1 cellular context compared by ENCODE assay signal in the genomic region with DNA sequence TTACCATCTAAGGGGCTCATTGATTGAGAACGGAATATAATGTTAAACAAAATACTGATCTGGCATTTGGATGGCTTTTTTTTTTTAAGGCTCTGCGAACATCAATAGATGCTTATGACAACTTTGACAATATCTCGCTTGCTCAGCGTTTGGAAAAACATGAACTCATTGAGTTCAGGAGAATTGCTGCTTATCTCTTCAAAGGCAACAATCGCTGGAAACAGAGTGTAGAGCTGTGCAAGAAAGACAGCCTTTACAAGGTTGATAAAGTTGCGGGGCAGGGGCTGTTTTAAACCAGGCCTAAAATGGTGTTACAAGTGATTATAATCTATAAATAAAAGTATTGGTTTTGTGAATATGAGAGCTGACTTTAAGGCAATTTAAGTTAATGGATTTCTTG.
A peak's percentile ranks its signal among the peaks of the same experiment; 100 is the strongest.
TF ChIP-seq lines count a peak whose summit lies in the region.

No MANE protein-coding gene starts in this region.

TF ChIP-seq in HepG2, 621 proteins besides CTCF, POLR2A, EP300 and RAD21:
- TF ChIP-seq LCORL (IDR thresholded peaks at IDR 0.05) (no peak), LCORL (CRISPR knock-in tag; IDR thresholded peaks at IDR 0.05) (no peak), RBM22 (optimal IDR thresholded peaks at IDR 0.05; ENCODE audit: low read length) (peak; percentile 65), MAFF (IDR thresholded peaks at IDR 0.05; ENCODE audit: low read depth, low read length) (0 out of 2 replicates have a peak, but pooled peaks have one; percentile 36), MAFK (conservative IDR thresholded peaks at IDR 0.05 in 1 of 2, IDR thresholded peaks at IDR 0.05 in 1 of 2; ENCODE audit: low read length in 2 of 2) (peak in 1 of 2 experiments; percentile 39; a peak in 1 of 4 replicates), ZNF761 (CRISPR knock-in tag; conservative IDR thresholded peaks at IDR 0.05) (no peak), ZNF234 (CRISPR knock-in tag; conservative IDR thresholded peaks at IDR 0.05) (no peak), FOXP1 (IDR thresholded peaks at IDR 0.05) (no peak), FOXP1 (CRISPR knock-in tag; IDR thresholded peaks at IDR 0.05) (no peak), ZNF33B (CRISPR knock-in tag; IDR thresholded peaks at IDR 0.05) (no peak)
- TF ChIP-seq, protein P1, sequence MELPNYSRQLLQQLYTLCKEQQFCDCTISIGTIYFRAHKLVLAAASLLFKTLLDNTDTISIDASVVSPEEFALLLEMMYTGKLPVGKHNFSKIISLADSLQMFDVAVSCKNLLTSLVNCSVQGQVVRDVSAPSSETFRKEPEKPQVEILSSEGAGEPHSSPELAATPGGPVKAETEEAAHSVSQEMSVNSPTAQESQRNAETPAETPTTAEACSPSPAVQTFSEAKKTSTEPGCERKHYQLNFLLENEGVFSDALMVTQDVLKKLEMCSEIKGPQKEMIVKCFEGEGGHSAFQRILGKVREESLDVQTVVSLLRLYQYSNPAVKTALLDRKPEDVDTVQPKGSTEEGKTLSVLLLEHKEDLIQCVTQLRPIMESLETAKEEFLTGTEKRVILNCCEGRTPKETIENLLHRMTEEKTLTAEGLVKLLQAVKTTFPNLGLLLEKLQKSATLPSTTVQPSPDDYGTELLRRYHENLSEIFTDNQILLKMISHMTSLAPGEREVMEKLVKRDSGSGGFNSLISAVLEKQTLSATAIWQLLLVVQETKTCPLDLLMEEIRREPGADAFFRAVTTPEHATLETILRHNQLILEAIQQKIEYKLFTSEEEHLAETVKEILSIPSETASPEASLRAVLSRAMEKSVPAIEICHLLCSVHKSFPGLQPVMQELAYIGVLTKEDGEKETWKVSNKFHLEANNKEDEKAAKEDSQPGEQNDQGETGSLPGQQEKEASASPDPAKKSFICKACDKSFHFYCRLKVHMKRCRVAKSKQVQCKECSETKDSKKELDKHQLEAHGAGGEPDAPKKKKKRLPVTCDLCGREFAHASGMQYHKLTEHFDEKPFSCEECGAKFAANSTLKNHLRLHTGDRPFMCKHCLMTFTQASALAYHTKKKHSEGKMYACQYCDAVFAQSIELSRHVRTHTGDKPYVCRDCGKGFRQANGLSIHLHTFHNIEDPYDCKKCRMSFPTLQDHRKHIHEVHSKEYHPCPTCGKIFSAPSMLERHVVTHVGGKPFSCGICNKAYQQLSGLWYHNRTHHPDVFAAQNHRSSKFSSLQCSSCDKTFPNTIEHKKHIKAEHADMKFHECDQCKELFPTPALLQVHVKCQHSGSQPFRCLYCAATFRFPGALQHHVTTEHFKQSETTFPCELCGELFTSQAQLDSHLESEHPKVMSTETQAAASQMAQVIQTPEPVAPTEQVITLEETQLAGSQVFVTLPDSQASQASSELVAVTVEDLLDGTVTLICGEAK (IDR thresholded peaks at IDR 0.05), result no peak
- TF ChIP-seq, protein P1 (CRISPR knock-in tag; IDR thresholded peaks at IDR 0.05), result no peak
